Comparison of ENCODE assay signal across 16 cellular contexts in genomic region chr13:44140146-44140545, GRCh38.
DNase-seq lines count a peak whose midpoint lies in the region; ATAC-seq and TF ChIP-seq lines count a peak whose summit lies in the region.
"Had no signal": no experiment of that assay in that cellular context is flagged by ENCODE, and none has a peak within 500 bp of the region (broad histone marks: within the 10 kb centered on the region; RNA-seq: fewer than 3 reads in every experiment).

No MANE protein-coding gene starts in this region.

- ATAC-seq in GM18870 (IDR thresholded peaks at IDR 0.05; ENCODE audit: unreplicated experiment) (no peak), HG03159 (IDR thresholded peaks at IDR 0.05; ENCODE audit: unreplicated experiment) (no peak)
- ATAC-seq: activated naive CD4-positive, alpha-beta T cell treated with anti-CD3 and anti-CD28 coated beads, Interleukin-2, amount 50 U/mL, for 72 hours; CD8-positive, alpha-beta T cell; effector memory CD8-positive, alpha-beta T cell; stimulated activated memory B cell treated with anti-CD40 and anti-IgM and Interleukin-4, amounts not matched to agents 10 μg/mL and 1 μg/mL and 100 μg/mL, for 72 hours; upper lobe of right lung had no signal

- in situ Hi-C loops in transverse colon (cut with MboI; ENCODE audit: low pct_ligation_motif_present in 1 of 4, low pct_unique_long_range_greater_than_20kb in 1 of 4, low sequenced_read_pairs in 3 of 4) = no loop called here

- H3K36me3 ChIP-seq in transverse colon = no peaks in the 10 kb centered on the region
- H3K36me3 ChIP-seq: upper lobe of right lung had no signal

- TF ChIP-seq POLR2A in transverse colon (IDR thresholded peaks at IDR 0.05) = no peak

- H3K4me3 ChIP-seq in transverse colon = no peak overlapping the region
- H3K4me3 ChIP-seq: lung had no signal

- intact Hi-C loops in transverse colon (cut with DNase I; ENCODE audit: low total_unique reads) = no loop called here

- peak; percentile 4 for DNase-seq in SIG-M5 treated with dmso at 0.1 percent for 504 hours (lab: John Stamatoyannopoulos, UW; ENCODE audit: unreplicated experiment)
- no peak for DNase-seq in SIG-M5 (lab: John Stamatoyannopoulos, UW)
- peak; percentile 42 for DNase-seq in NCI-H2107 (lab: John Stamatoyannopoulos, UW)
- DNase-seq in SHP77 treated with DMSO at 0.1 percent for 48 hours (lab: John Stamatoyannopoulos, UW) = peak; percentile 93
- peak; percentile 62 for DNase-seq in transverse colon
- DNase-seq in MV-4-11 (lab: John Stamatoyannopoulos, UW) = no peak
- DNase-seq: activated CD4-positive, CD25-positive, alpha-beta regulatory T cell treated with anti-CD3 and anti-CD28 coated beads, Interleukin-2, amount 50 U/mL, for 72 hours; CD8-positive, alpha-beta T cell; effector memory CD8-positive, alpha-beta T cell; NCI-H226; upper lobe of right lung had no signal

- H3K9me3 ChIP-seq in transverse colon = no peaks in the 10 kb centered on the region
- H3K9me3 ChIP-seq: upper lobe of right lung had no signal

- WGBS in transverse colon (ENCODE audit: low coverage in 1 of 2), 2 donors = 54 to 69% methylated on average over 4 to 7 of the region's 7 CpGs

- peaks cover 6 to 30% (median 17%) of the 10 kb centered on the region in 4 donors for H3K4me1 ChIP-seq in transverse colon

- H3K27me3 ChIP-seq in transverse colon = no peaks in the 10 kb centered on the region
- H3K27me3 ChIP-seq: upper lobe of right lung had no signal

- TF ChIP-seq CTCF in transverse colon (IDR thresholded peaks at IDR 0.05) = no peak

- TF ChIP-seq EP300 in transverse colon (IDR thresholded peaks at IDR 0.05; ENCODE audit: low read depth) = no peak

- peak overlapping the region in 3 of 4 donors; percentile 91 to 94 (median 92) for H3K27ac ChIP-seq in transverse colon

Comparison
In these comparisons a context has a peak if more than half of its experiments do, and no peak if none do; other contexts are left out.
1. DNase-seq: peak in SIG-M5 treated with dmso at 0.1 percent for 504 hours (single experiment), NCI-H2107 (single experiment), SHP77 treated with DMSO at 0.1 percent for 48 hours (single experiment) and transverse colon (single experiment); none in SIG-M5 (single experiment) and MV-4-11 (single experiment).